ENCODE assay signal across 8 cellular contexts in genomic region chr3:33273628-33274027, GRCh38. TPM values are rescaled to one million over a fixed set of nuclear protein-coding genes. Genes with fewer than 3 reads are reported as not detected.
"Had no signal": no experiment of that assay in that cellular context is flagged by ENCODE, and none has a peak within 500 bp of the region (broad histone marks: within the 10 kb centered on the region; RNA-seq: fewer than 3 reads in every experiment).

No MANE protein-coding gene starts in this region.

- DNase-seq: IMR-90, KBM-7, KG1 had no signal

- H3K4me3 ChIP-seq: K562 had no signal

- H3K27ac ChIP-seq: HL-60, KMS-11 had no signal

- ATAC-seq: HepG2, K562 had no signal

RNA-seq across cellular contexts. Expression of gene FBXL2, which starts 3.6 kb away (rescaled TPM):
- total RNA-seq: HT-29 had no signal

RNA-seq across cellular contexts. Expression of gene SUSD5, which starts 55.0 kb away (rescaled TPM):
- total RNA-seq: HepG2, K562 had no signal
